13 cellular contexts compared by ENCODE assay signal in genomic region chr9:113355197-113355596, GRCh38. TPM values are rescaled to one million over a fixed set of nuclear protein-coding genes. Genes with fewer than 3 reads are reported as not detected.
DNase-seq lines count a peak whose midpoint lies in the region; ATAC-seq and TF ChIP-seq lines count a peak whose summit lies in the region.
"Had no signal": no experiment of that assay in that cellular context is flagged by ENCODE, and none has a peak within 500 bp of the region (broad histone marks: within the 10 kb centered on the region; RNA-seq: fewer than 3 reads in every experiment).

No MANE protein-coding gene starts in this region.

- no peaks in the 10 kb centered on the region for H3K27me3 ChIP-seq in WERI-Rb-1 (ENCODE audit: insufficient read depth, low read depth, severe bottlenecking)
- peaks cover 12% of the 10 kb centered on the region for H3K27me3 ChIP-seq in kidney epithelial cell (ENCODE audit: control insufficient read depth, insufficient read depth, low read length)

- TF ChIP-seq RAD21 in Ishikawa (IDR thresholded peaks at IDR 0.05; ENCODE audit: low read depth): peak; percentile 11; the same call in 1 of the 2 replicates

- TF ChIP-seq EP300 in Ishikawa (IDR thresholded peaks at IDR 0.05; ENCODE audit: borderline replicate concordance): no peak

- peak; percentile 36 for DNase-seq in Daoy (ENCODE audit: low read depth)
- no peak for DNase-seq in WERI-Rb-1
- no peak for DNase-seq in kidney epithelial cell (ENCODE audit: low read depth)
- no peak for DNase-seq in COLO829 (ENCODE audit: low spot score)
- DNase-seq in SHP77 (lab: John Stamatoyannopoulos, UW): no peak
- no peak for DNase-seq in NCI-H1417 treated with DMSO at 0.1 percent for 48 hours (lab: John Stamatoyannopoulos, UW)
- DNase-seq: effector CD4-positive, alpha-beta T cell; hippocampal formation; NCI-H187 had no signal

- H3K4me3 ChIP-seq in WERI-Rb-1 (ENCODE audit: low read depth, low read length) (no peak overlapping the region), kidney epithelial cell (ENCODE audit: low read depth, low read length) (no peak overlapping the region)
- H3K4me3 ChIP-seq: lung had no signal

- TF ChIP-seq CTCF in WERI-Rb-1 (IDR thresholded peaks at IDR 0.05; ENCODE audit: low read depth, low read length) (peak; percentile 34; the same call in 1 of the 2 replicates), kidney epithelial cell (IDR thresholded peaks at IDR 0.05; ENCODE audit: insufficient read depth, low read length, poor library complexity, severe bottlenecking) (peak; percentile 35)

- ATAC-seq in GM18519 (IDR thresholded peaks at IDR 0.05; ENCODE audit: low FRiP score, unreplicated experiment): no peak

- no peaks in the 10 kb centered on the region for H3K9me3 ChIP-seq in WERI-Rb-1 (ENCODE audit: severe bottlenecking)

- no peak overlapping the region for H3K27ac ChIP-seq in WERI-Rb-1

- H3K36me3 ChIP-seq in WERI-Rb-1 (no peaks in the 10 kb centered on the region), kidney epithelial cell (ENCODE audit: control insufficient read depth, insufficient read depth, low read length) (no peaks in the 10 kb centered on the region)

TF ChIP-seq in Ishikawa, 13 proteins besides CTCF, POLR2A, EP300 and RAD21:
- TF ChIP-seq NFIC (IDR thresholded peaks at IDR 0.05) (no peak), USF1 (IDR thresholded peaks at IDR 0.05) (no peak), TAF1 (IDR thresholded peaks at IDR 0.05; ENCODE audit: low read depth) (no peak), FOXM1 (IDR thresholded peaks at IDR 0.05; ENCODE audit: borderline replicate concordance, low read depth) (no peak), EGR1 (IDR thresholded peaks at IDR 0.05) (no peak), TEAD4 (IDR thresholded peaks at IDR 0.05) (no peak), MAX (IDR thresholded peaks at IDR 0.05) (no peak)

RNA-seq across cellular contexts. Expression of gene BSPRY, which starts 5.9 kb away (rescaled TPM):
- total RNA-seq in Daoy (2014; rRNA removed; shearing (Covaris generic)): not detected in 2 replicates
- 9.1 and 9.6 TPM in 2 replicates for total RNA-seq in kidney epithelial cell
- total RNA-seq: osteocyte had no signal

RNA-seq across cellular contexts. Expression of gene WDR31, which starts 15.1 kb away (rescaled TPM):
- total RNA-seq in Daoy (2014; rRNA removed; shearing (Covaris generic)): 1.1 and 2.3 TPM in 2 replicates
- 2.7 and 3.0 TPM in 2 replicates for total RNA-seq in kidney epithelial cell

RNA-seq across cellular contexts. Expression of gene HDHD3, which starts 21.6 kb away (rescaled TPM):
- total RNA-seq in Daoy (2014; rRNA removed; shearing (Covaris generic)): 12.5 and 19.9 TPM in 2 replicates
- total RNA-seq in kidney epithelial cell: 22.3 and 27.4 TPM in 2 replicates

RNA-seq across cellular contexts. Expression of gene ALAD, which starts 45.9 kb away (rescaled TPM):
- 7.7 and 13.3 TPM in 2 replicates for total RNA-seq in Daoy (2014; rRNA removed; shearing (Covaris generic))
- total RNA-seq in kidney epithelial cell: 6.2 and 6.7 TPM in 2 replicates

RNA-seq across cellular contexts. Expression of gene RNF183, which starts 52.0 kb away (rescaled TPM):
- total RNA-seq in Daoy (2014; rRNA removed; shearing (Covaris generic)): not detected in 2 replicates
- total RNA-seq in kidney epithelial cell: not detected in 2 replicates
- total RNA-seq: osteocyte had no signal

Comparison
In these comparisons a context has a peak if more than half of its experiments do, and no peak if none do; other contexts are left out.
1. RNA of gene BSPRY, which starts 5.9 kb away (total RNA-seq): 9.1 to 9.6 TPM in kidney epithelial cell; not detected in Daoy; every median in the first group is over 10 times any median in the second.